ENCODE assay signal across 1 cellular context in genomic region chr2:96874099-96874831, GRCh38.
TF ChIP-seq lines count a peak whose summit lies in the region.

No MANE protein-coding gene starts in this region.

TF ChIP-seq in H1, 55 proteins besides CTCF, POLR2A, EP300 and RAD21:
- TF ChIP-seq SP2 (IDR thresholded peaks at IDR 0.05; ENCODE audit: low read length) (no peak), CBX5 (IDR thresholded peaks at IDR 0.05; ENCODE audit: low read depth, low read length) (no peak), HDAC2 (IDR thresholded peaks at IDR 0.05; ENCODE audit: borderline replicate concordance in 1 of 2, low read depth in 2 of 2, low read length in 2 of 2) (no peak), SP4 (IDR thresholded peaks at IDR 0.05; ENCODE audit: low read length) (no peak), TCF12 (IDR thresholded peaks at IDR 0.05; ENCODE audit: low read depth, low read length) (no peak), GABPA (IDR thresholded peaks at IDR 0.05; ENCODE audit: borderline replicate concordance, insufficient read depth, low read length) (no peak), GTF2F1 (IDR thresholded peaks at IDR 0.05; ENCODE audit: borderline replicate concordance, low read depth, low read length) (no peak), TAF1 (IDR thresholded peaks at IDR 0.05; ENCODE audit: low read depth, low read length) (no peak), BACH1 (IDR thresholded peaks at IDR 0.05; ENCODE audit: low read length) (no peak), RXRA (IDR thresholded peaks at IDR 0.05; ENCODE audit: insufficient read depth, low read depth, low read length) (no peak), HDAC6 (IDR thresholded peaks at IDR 0.05; ENCODE audit: low read depth, low read length) (no peak), JUND (IDR thresholded peaks at IDR 0.05; ENCODE audit: low read length) (no peak), E2F6 (IDR thresholded peaks at IDR 0.05) (no peak), POLR2AphosphoS5 (IDR thresholded peaks at IDR 0.05; ENCODE audit: low read depth, low read length) (no peak), MAFK (IDR thresholded peaks at IDR 0.05; ENCODE audit: low read depth, low read length) (no peak)
- TF ChIP-seq, protein P1, sequence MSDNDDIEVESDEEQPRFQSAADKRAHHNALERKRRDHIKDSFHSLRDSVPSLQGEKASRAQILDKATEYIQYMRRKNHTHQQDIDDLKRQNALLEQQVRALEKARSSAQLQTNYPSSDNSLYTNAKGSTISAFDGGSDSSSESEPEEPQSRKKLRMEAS (IDR thresholded peaks at IDR 0.05): no peak
